12 cellular contexts compared by ENCODE assay signal in genomic region chr3:45795509-45795881, GRCh38. TPM values are rescaled to one million over a fixed set of nuclear protein-coding genes. Genes with fewer than 3 reads are reported as not detected.
A peak's percentile ranks its signal among the peaks of the same experiment; 100 is the strongest.
DNase-seq lines count a peak whose midpoint lies in the region; ATAC-seq, FAIRE-seq and TF ChIP-seq lines count a peak whose summit lies in the region.
"Had no signal": no experiment of that assay in that cellular context is flagged by ENCODE, and none has a peak within 500 bp of the region (broad histone marks: within the 10 kb centered on the region; RNA-seq: fewer than 3 reads in every experiment).

No MANE protein-coding gene starts in this region.

- WGBS in pancreas, 2 donors: 37% methylated on average over 14 of the region's 14 CpGs

- peaks cover under 1% of the 10 kb centered on the region for H3K9me3 Mint-ChIP-seq in activated B cell treated with CpG ODN at 0.5 μM for 24 hours

- peaks cover 17% of the 10 kb centered on the region for H3K4me1 Mint-ChIP-seq in activated B cell treated with CpG ODN at 0.5 μM for 24 hours

- no peak for FAIRE-seq in pancreas (lab: Jason Lieb, UNC)

- H3K27ac ChIP-seq in pancreas: peak overlapping the region in 3 of 4 donors; percentile 35 to 72 (median 66)
- no peak overlapping the region for H3K27ac ChIP-seq in caudate nucleus (ENCODE audit: low read depth, low read length)
- H3K27ac ChIP-seq: SJSA1 had no signal

- POLR2A ChIA-PET in activated B cell treated with CpG ODN at 0.5 μM for 24 hours (lab: Charles Lee): no interaction called here

- TF ChIP-seq CTCF in activated B cell treated with CpG ODN at 0.5 μM for 24 hours (IDR thresholded peaks at IDR 0.05) (no peak), fibroblast of the aortic adventitia (IDR thresholded peaks at IDR 0.05; ENCODE audit: insufficient read depth, low read length) (no peak), pancreas (IDR thresholded peaks at IDR 0.05) (no peak)

- H3K4me3 ChIP-seq in fibroblast of the aortic adventitia (ENCODE audit: low read depth, low read length) (no peak overlapping the region), pancreas (peak overlapping the region in 2 of 4 donors; percentile 51 to 61)

- no peak for ATAC-seq in activated B cell treated with CpG ODN at 0.5 μM for 24 hours (ENCODE audit: low read depth)
- peak in 1 of 4 donors; percentile 20 for ATAC-seq in pancreas
- no peak for ATAC-seq in GM18868 (IDR thresholded peaks at IDR 0.05; ENCODE audit: unreplicated experiment)
- no peak for ATAC-seq in GM21381 (IDR thresholded peaks at IDR 0.05; ENCODE audit: unreplicated experiment)

- H3K4me1 ChIP-seq in pancreas: peaks cover 0 to 5% (median 0%) of the 10 kb centered on the region in 3 donors

- no peaks in the 10 kb centered on the region for H3K36me3 ChIP-seq in pancreas
- H3K36me3 ChIP-seq: SJSA1 had no signal

- H3K27me3 ChIP-seq in pancreas: peaks cover 0 to 15% (median 3%) of the 10 kb centered on the region in 4 donors

- peak; percentile 15 for DNase-seq in DMS114 treated with DMSO at 0.1 percent for 48 hours (lab: John Stamatoyannopoulos, UW; ENCODE audit: unreplicated experiment)
- DNase-seq in activated B cell treated with CpG ODN at 0.5 μM for 24 hours: no peak
- DNase-seq in fibroblast of the aortic adventitia (ENCODE audit: low read depth): peak; percentile 22
- DNase-seq in pancreas: no peak
- no peak for DNase-seq in caudate nucleus (lab: John Stamatoyannopoulos, UW)
- no peak for DNase-seq in DMS79 treated with DMSO at 0.1 percent for 48 hours (lab: John Stamatoyannopoulos, UW)
- DNase-seq: DND-41; NCI-H2227 treated with DMSO at 0.1 percent for 48 hours; stimulated activated CD4-positive, alpha-beta T cell treated with anti-CD3 and anti-CD28 coated beads, Interleukin-2, amount 100 ng/mL, for 48 hours had no signal

- CTCF ChIA-PET in activated B cell treated with CpG ODN at 0.5 μM for 24 hours (lab: Charles Lee): no interaction called here

- intact Hi-C loops in activated B cell treated with CpG ODN at 0.5 μM for 24 hours (cut with micrococcal nuclease): no loop called here
- intact Hi-C loops in pancreas (cut with DNase I): no loop called here

- H3K9me3 ChIP-seq in pancreas: no peaks in the 10 kb centered on the region
- H3K9me3 ChIP-seq: SJSA1 had no signal

- peak overlapping the region; percentile 70 for H3K4me3 Mint-ChIP-seq in activated B cell treated with CpG ODN at 0.5 μM for 24 hours

- peaks cover 32% of the 10 kb centered on the region for H3K27me3 Mint-ChIP-seq in activated B cell treated with CpG ODN at 0.5 μM for 24 hours

- no peak overlapping the region for H3K27ac Mint-ChIP-seq in activated B cell treated with CpG ODN at 0.5 μM for 24 hours

- no peaks in the 10 kb centered on the region for H3K36me3 Mint-ChIP-seq in activated B cell treated with CpG ODN at 0.5 μM for 24 hours (ENCODE audit: low read depth)

RNA-seq across cellular contexts. Expression of gene SLC6A20, which starts 0.8 kb away (rescaled TPM):
- total RNA-seq in activated B cell treated with CpG ODN at 0.5 μM for 24 hours (not detected in 2 replicates), fibroblast of the aortic adventitia (ENCODE audit: low replicate concordance) (not detected in 2 replicates), pancreas (10 to 100 TPM in 1 of 6 donors, 1 to 10 TPM in 5; 3.1 to 11.3 (median 5.7) TPM)
- 1 to 10 TPM; 3.2 to 7.7 TPM for polyA plus RNA-seq in pancreas

RNA-seq across cellular contexts. Expression of gene LZTFL1, which starts 46.4 kb away (rescaled TPM):
- 10.8 and 12.6 TPM in 2 replicates for total RNA-seq in activated B cell treated with CpG ODN at 0.5 μM for 24 hours
- 11.4 and 24.1 TPM in 2 replicates for total RNA-seq in fibroblast of the aortic adventitia (ENCODE audit: low replicate concordance)
- 10 to 100 TPM in 4 of 6 donors, 1 to 10 TPM in 2; 8.0 to 14.1 (median 10.5) TPM for total RNA-seq in pancreas
- polyA plus RNA-seq in pancreas: 1 to 10 TPM; 3.5 to 8.1 TPM

Comparison
In these comparisons a context has a peak if more than half of its experiments do, and no peak if none do; other contexts are left out.
1. DNase-seq: peak in DMS114 treated with DMSO at 0.1 percent for 48 hours (single experiment) and fibroblast of the aortic adventitia (single experiment); none in activated B cell treated with CpG ODN at 0.5 μM for 24 hours (single experiment), pancreas (0 of 6), caudate nucleus (0 of 61) and DMS79 treated with DMSO at 0.1 percent for 48 hours (single experiment).